ENCODE assay signal across 11 cellular contexts in genomic region chr1:53295746-53296722, GRCh38. TPM values are rescaled to one million over a fixed set of nuclear protein-coding genes. Genes with fewer than 3 reads are reported as not detected.
A peak's percentile ranks its signal among the peaks of the same experiment; 100 is the strongest.
DNase-seq lines count a peak whose midpoint lies in the region; ATAC-seq, FAIRE-seq and TF ChIP-seq lines count a peak whose summit lies in the region.
"Had no signal": no experiment of that assay in that cellular context is flagged by ENCODE, and none has a peak within 500 bp of the region (broad histone marks: within the 10 kb centered on the region; RNA-seq: fewer than 3 reads in every experiment).

No MANE protein-coding gene starts in this region.

- no peak for FAIRE-seq in D721Med (lab: Jason Lieb, UNC)
- FAIRE-seq: pancreas had no signal

- H3K9me2 ChIP-seq in hepatocyte (replicated peaks; ENCODE audit: insufficient read depth), result no peaks in the 10 kb centered on the region

- peak overlapping the region in 4 of 11 experiments; percentile 9 to 51 (median 20); a peak in 4 of 22 replicates for H3K9ac ChIP-seq in BLaER1 treated with 17β-estradiol and CSF1 and Interleukin-3, amounts not matched to agents 10 nM and 100 nM
- H3K9ac ChIP-seq in OCI-LY3 (ENCODE audit: low read length), result peak overlapping the region; percentile 67

- H3K36me3 ChIP-seq in BLaER1 treated with 17β-estradiol and CSF1 and Interleukin-3, amounts not matched to agents 10 nM and 100 nM, result peaks cover 0 to 63% (median 17%) of the 10 kb centered on the region in 11 experiments; a peak in 17 of 22 replicates
- H3K36me3 ChIP-seq in OCI-LY3 (replicated peaks; ENCODE audit: low read depth, low read length), result peaks cover 5% of the 10 kb centered on the region
- no peaks in the 10 kb centered on the region for H3K36me3 ChIP-seq in hepatocyte (replicated peaks; ENCODE audit: insufficient read depth, low read depth)
- H3K36me3 ChIP-seq: pancreas had no signal

- TF ChIP-seq CTCF in OCI-LY3 (IDR thresholded peaks at IDR 0.05; ENCODE audit: low read depth, low read length) (no peak), hepatocyte (IDR thresholded peaks at IDR 0.05; ENCODE audit: poor library complexity) (no peak), D721Med (IDR thresholded peaks at IDR 0.05; ENCODE audit: insufficient read depth, missing control alignments) (no peak)

- H3K27me3 ChIP-seq in BLaER1 treated with 17β-estradiol and CSF1 and Interleukin-3, amounts not matched to agents 10 nM and 100 nM, result no peaks in the 10 kb centered on the region
- H3K27me3 ChIP-seq in OCI-LY3 (ENCODE audit: low read depth, low read length), result no peaks in the 10 kb centered on the region
- H3K27me3 ChIP-seq in hepatocyte, result no peaks in the 10 kb centered on the region
- H3K27me3 ChIP-seq: pancreas had no signal

- H3K27ac ChIP-seq in BLaER1 treated with 17β-estradiol and CSF1 and Interleukin-3, amounts not matched to agents 10 nM and 100 nM, result 0 out of 22 replicates have a peak overlapping the region, but pooled peaks of 3 of the 11 experiments have one; percentile 0 to 22 (median 2)
- H3K27ac ChIP-seq in OCI-LY3 (ENCODE audit: low read length), result peak overlapping the region; percentile 99
- H3K27ac ChIP-seq in hepatocyte, result peak overlapping the region; percentile 56
- H3K27ac ChIP-seq: pancreas had no signal

- peaks cover 0 to 100% (median 100%) of the 10 kb centered on the region in 11 experiments; a peak in 18 of 22 replicates for H4K20me1 ChIP-seq in BLaER1 treated with 17β-estradiol and CSF1 and Interleukin-3, amounts not matched to agents 10 nM and 100 nM
- H4K20me1 ChIP-seq in OCI-LY3 (ENCODE audit: insufficient read depth, low read length), result peaks cover 11% of the 10 kb centered on the region; the same call in 1 of the 2 replicates
- no peaks in the 10 kb centered on the region for H4K20me1 ChIP-seq in hepatocyte (ENCODE audit: insufficient read depth, poor library complexity, severe bottlenecking)

- DNase-seq in hepatocyte (ENCODE audit: low spot score) (peak; percentile 60), NK-92 (lab: John Stamatoyannopoulos, UW; ENCODE audit: unreplicated experiment) (no peak), D721Med (ENCODE audit: insufficient read length, low spot score) (no peak)
- DNase-seq: dermis blood vessel endothelial cell, DMS79 treated with DMSO at 0.1 percent for 48 hours, pancreas had no signal

- H3K4me3 ChIP-seq in BLaER1 treated with 17β-estradiol and CSF1 and Interleukin-3, amounts not matched to agents 10 nM and 100 nM, result no peak overlapping the region
- H3K4me3 ChIP-seq in OCI-LY3 (ENCODE audit: low read length) (peak overlapping the region; percentile 34; the same call in 1 of the 2 replicates), hepatocyte (no peak overlapping the region)
- H3K4me3 ChIP-seq: pancreas had no signal

- H3K4me2 ChIP-seq in BLaER1 treated with 17β-estradiol and CSF1 and Interleukin-3, amounts not matched to agents 10 nM and 100 nM, result peak overlapping the region in 10 of 11 experiments; percentile 29 to 89 (median 84); a peak in 20 of 22 replicates
- H3K4me2 ChIP-seq in OCI-LY3 (ENCODE audit: low read length) (peak overlapping the region; percentile 73), hepatocyte (no peak overlapping the region)

- H2AFZ ChIP-seq in OCI-LY3 (ENCODE audit: low read depth, low read length), result no peak overlapping the region
- H2AFZ ChIP-seq in hepatocyte, result no peak overlapping the region

- H3K79me2 ChIP-seq in OCI-LY3 (ENCODE audit: low read length) (peaks cover 90% of the 10 kb centered on the region), hepatocyte (no peaks in the 10 kb centered on the region)

- peak; percentile 64 for ATAC-seq in GM18868 (IDR thresholded peaks at IDR 0.05; ENCODE audit: unreplicated experiment)
- ATAC-seq in HG03565 (IDR thresholded peaks at IDR 0.05; ENCODE audit: unreplicated experiment), result no peak
- no peak for ATAC-seq in HG03025 (IDR thresholded peaks at IDR 0.05; ENCODE audit: low FRiP score, unreplicated experiment)

- 66% methylated on average over 16 of the region's 16 CpGs for WGBS in hepatocyte (ENCODE audit: low lambda C conversion rate, missing lambda C conversion rate)

- no peaks in the 10 kb centered on the region for H3K9me3 ChIP-seq in BLaER1 treated with 17β-estradiol and CSF1 and Interleukin-3, amounts not matched to agents 10 nM and 100 nM (replicated peaks in 1 of 11)
- H3K9me3 ChIP-seq in OCI-LY3 (ENCODE audit: insufficient read depth, low read length) (no peaks in the 10 kb centered on the region), hepatocyte (ENCODE audit: low read depth) (no peaks in the 10 kb centered on the region)
- H3K9me3 ChIP-seq: pancreas had no signal

- peaks cover 63 to 96% (median 86%) of the 10 kb centered on the region in 10 experiments for H3K4me1 ChIP-seq in BLaER1 treated with 17β-estradiol and CSF1 and Interleukin-3, amounts not matched to agents 10 nM and 100 nM
- H3K4me1 ChIP-seq in OCI-LY3 (ENCODE audit: low read length) (peaks cover 60% of the 10 kb centered on the region), hepatocyte (ENCODE audit: insufficient read depth) (peaks cover 19% of the 10 kb centered on the region)
- H3K4me1 ChIP-seq: pancreas had no signal

RNA-seq across cellular contexts. Expression of gene LRP8, which starts 31.8 kb away (rescaled TPM):
- 2.6 and 2.7 TPM in 2 replicates for total RNA-seq in hepatocyte
- 2.1 and 2.4 TPM in 2 replicates for polyA plus RNA-seq in hepatocyte

RNA-seq across cellular contexts. Expression of gene MAGOH, which starts 57.7 kb away (rescaled TPM):
- total RNA-seq in hepatocyte, result 28.4 and 31.8 TPM in 2 replicates
- polyA plus RNA-seq in hepatocyte, result 26.7 and 35.2 TPM in 2 replicates
